ENCODE assay signal across 8 cellular contexts in genomic region chr5:107673106-107673367, GRCh38. TPM values are rescaled to one million over a fixed set of nuclear protein-coding genes. Genes with fewer than 3 reads are reported as not detected.
DNase-seq lines count a peak whose midpoint lies in the region; ATAC-seq, FAIRE-seq and TF ChIP-seq lines count a peak whose summit lies in the region.

No MANE protein-coding gene starts in this region.

- H4K20me1 ChIP-seq in PC-9 (ENCODE audit: insufficient read depth) = peaks cover 7% of the 10 kb centered on the region

- no peak for TF ChIP-seq EP300 in esophagus muscularis mucosa (IDR thresholded peaks at IDR 0.05)

- H3K4me3 ChIP-seq in PC-9 (peak overlapping the region; percentile 72), esophagus muscularis mucosa (peak overlapping the region; percentile 55 to 74 (median 60)), psoas muscle (peak overlapping the region; percentile 71)

- H3K27ac ChIP-seq in PC-9 = peak overlapping the region; percentile 90
- H3K27ac ChIP-seq in esophagus muscularis mucosa (replicated peaks in 1 of 4) = peak overlapping the region; percentile 54 to 74 (median 64)
- no peak overlapping the region for H3K27ac ChIP-seq in psoas muscle

- peak in 2 of 4 donors; percentile 3 to 5 for ATAC-seq in psoas muscle
- no peak for ATAC-seq in GM21737 (IDR thresholded peaks at IDR 0.05; ENCODE audit: unreplicated experiment)
- ATAC-seq in GM19328 (IDR thresholded peaks at IDR 0.05; ENCODE audit: unreplicated experiment) = no peak
- ATAC-seq in GM19023 (IDR thresholded peaks at IDR 0.05; ENCODE audit: unreplicated experiment) = no peak

- CTCF ChIA-PET in PC-9 (lab: Charles Lee) = no interaction called here

- TF ChIP-seq CTCF in PC-9 (conservative IDR thresholded peaks at IDR 0.05) (no peak), esophagus muscularis mucosa (IDR thresholded peaks at IDR 0.05) (no peak), psoas muscle (IDR thresholded peaks at IDR 0.05) (no peak)

- H3K9me3 ChIP-seq in PC-9 (ENCODE audit: insufficient read depth, low read depth) (no peaks in the 10 kb centered on the region), esophagus muscularis mucosa (no peaks in the 10 kb centered on the region), psoas muscle (no peaks in the 10 kb centered on the region)

- H2AFZ ChIP-seq in PC-9 = peak overlapping the region; percentile 78

- DNase-seq in GM12891 (ENCODE audit: insufficient read length, low spot score) = no peak
- no peak for DNase-seq in PC-9
- DNase-seq in esophagus muscularis mucosa (ENCODE audit: extremely low spot score) = no peak
- no peak for DNase-seq in psoas muscle
- DNase-seq in GF-D8 (lab: John Stamatoyannopoulos, UW) = no peak

- intact Hi-C loops in PC-9 (cut with micrococcal nuclease; ENCODE audit: unreplicated experiment) = loop anchor here (1.0 to 10.0 kb wide), 5 partner anchors 456 to 1276 kb away; no protein-coding TSS in a partner anchor
- intact Hi-C loops in esophagus muscularis mucosa (cut with DNase I) = no loop called here
- intact Hi-C loops in psoas muscle (cut with DNase I) = loop anchor here in 1 of 2 donors (5.0 to 10.0 kb wide), 3 partner anchors 98 to 1408 kb away; no protein-coding TSS in a partner anchor

- TF ChIP-seq POLR2A in GM12891 (IDR thresholded peaks at IDR 0.05; ENCODE audit: low read depth, low read length) (no peak), esophagus muscularis mucosa (IDR thresholded peaks at IDR 0.05; ENCODE audit: low read depth) (no peak)

- H3K36me3 ChIP-seq in PC-9 (ENCODE audit: low read depth) = 0 out of 2 replicates have a peak, but pooled peaks cover under 1% of the 10 kb centered on the region
- H3K36me3 ChIP-seq in esophagus muscularis mucosa = no peaks in the 10 kb centered on the region
- H3K36me3 ChIP-seq in psoas muscle (ENCODE audit: insufficient read depth in 1 of 2, low read depth in 1 of 2) = no peaks in the 10 kb centered on the region

- no peaks in the 10 kb centered on the region for H3K9me2 ChIP-seq in PC-9 (ENCODE audit: insufficient read depth)

- POLR2A ChIA-PET in PC-9 (lab: Charles Lee; ENCODE audit: unreplicated experiment) = no interaction called here

- no peaks in the 10 kb centered on the region for H3K27me3 ChIP-seq in PC-9 (ENCODE audit: insufficient read depth, low read depth)
- peaks cover 0 to 30% (median 12%) of the 10 kb centered on the region in 4 donors for H3K27me3 ChIP-seq in esophagus muscularis mucosa
- peaks cover 0 to 34% (median 7%) of the 10 kb centered on the region in 3 donors for H3K27me3 ChIP-seq in psoas muscle (ENCODE audit: insufficient read depth in 3 of 3, low read length in 2 of 3)

- H3K4me2 ChIP-seq in PC-9 = peak overlapping the region; percentile 97

- BruUV-seq in PC-9 (replicated peaks; lab: Mats Ljungman, UMichigan) = TSS peak; percentile 59

- 0% methylated on average over 11 of the region's 11 CpGs for WGBS in esophagus muscularis mucosa
- 0 to 1% (median 0%) methylated on average over 11 of the region's 11 CpGs for WGBS in psoas muscle, 3 donors

- peaks cover 39% of the 10 kb centered on the region for H3K79me2 ChIP-seq in PC-9 (ENCODE audit: low read depth)

- H3F3A ChIP-seq in PC-9 (ENCODE audit: insufficient read depth, low read depth) = peaks cover 8% of the 10 kb centered on the region; the same call in 1 of the 2 replicates

- H3K4me1 ChIP-seq in PC-9 (replicated peaks; ENCODE audit: insufficient read depth) = peaks cover 18% of the 10 kb centered on the region
- H3K4me1 ChIP-seq in esophagus muscularis mucosa = peaks cover 23 to 49% (median 43%) of the 10 kb centered on the region in 4 donors
- H3K4me1 ChIP-seq in psoas muscle = peaks cover 11% of the 10 kb centered on the region

- FAIRE-seq in GM12891 (lab: Jason Lieb, UNC) = peak; percentile 43

TF ChIP-seq in GM12891, 5 proteins besides CTCF, POLR2A, EP300 and RAD21:
- no peak for TF ChIP-seq POLR2AphosphoS5 (IDR thresholded peaks at IDR 0.05; ENCODE audit: low read depth, low read length)

RNA-seq across cellular contexts. Expression of gene EFNA5, which starts 2.3 kb away (rescaled TPM):
- 0.60 TPM for polyA plus RNA-seq in GM12891 (2012; ENCODE audit: low read depth, missing spikeins)
- total RNA-seq in PC-9 (2021) (38.0 and 42.7 TPM in 2 replicates), esophagus muscularis mucosa (1 to 10 TPM; 2.8 to 5.7 (median 3.7) TPM), psoas muscle (1 to 10 TPM; 1.1 to 5.4 (median 3.6) TPM)
- 1 to 10 TPM in 1 of 3 donors, under 1 TPM in 2; 0.32 to 2.8 (median 0.52) TPM for polyA plus RNA-seq in psoas muscle
